ENCODE assay signal across 20 cellular contexts in genomic region chr11:92393218-92393617, GRCh38.
"Had no signal": no experiment of that assay in that cellular context is flagged by ENCODE, and none has a peak within 500 bp of the region (broad histone marks: within the 10 kb centered on the region; RNA-seq: fewer than 3 reads in every experiment).

No MANE protein-coding gene starts in this region.

- H3K36me3 ChIP-seq: esophagus muscularis mucosa, right lobe of liver had no signal

- H3K9me3 ChIP-seq: esophagus muscularis mucosa, psoas muscle, right lobe of liver had no signal

- H3K36me3 Mint-ChIP-seq: memory B cell; naive thymus-derived CD8-positive, alpha-beta T cell; WTC11 had no signal

- H3K9me3 Mint-ChIP-seq: activated CD8-positive, alpha-beta T cell treated with anti-CD3 and anti-CD28 coated beads for 36 hours; activated T-cell treated with anti-CD3 and anti-CD28 coated beads, Interleukin-2, amount 50 U/mL, for 4 hours; stimulated activated naive CD8-positive, alpha-beta T cell treated with anti-CD3 and anti-CD28 coated beads, Interleukin-15, Interleukin-2, amounts not matched to agents 100 ng/mL and 50 ng/mL, for 24 hours; type B pancreatic cell; WTC11 had no signal

- DNase-seq: activated CD4-positive, alpha-beta T cell treated with anti-CD3 and anti-CD28 coated beads for 4 hours; activated CD8-positive, alpha-beta T cell treated with anti-CD3 and anti-CD28 coated beads for 36 hours; activated gamma-delta T cell; activated T-cell treated with anti-CD3 and anti-CD28 coated beads, Interleukin-2, amount 50 U/mL, for 4 hours; central memory CD4-positive, alpha-beta T cell; effector CD4-positive, alpha-beta T cell; kidney glomerular epithelial cell; left ventricle myocardium superior; naive thymus-derived CD8-positive, alpha-beta T cell; psoas muscle; right lobe of liver; T-helper 2 cell had no signal

- H3K27me3 Mint-ChIP-seq: activated CD8-positive, alpha-beta T cell treated with anti-CD3 and anti-CD28 coated beads for 36 hours; memory B cell; type B pancreatic cell had no signal

- H3K27ac Mint-ChIP-seq: activated CD8-positive, alpha-beta T cell treated with anti-CD3 and anti-CD28 coated beads for 36 hours; activated naive CD4-positive, alpha-beta T cell treated with anti-CD3 and anti-CD28 coated beads, Interleukin-2, amount 50 U/mL, for 72 hours; memory B cell; naive thymus-derived CD8-positive, alpha-beta T cell; stimulated activated naive CD8-positive, alpha-beta T cell treated with anti-CD3 and anti-CD28 coated beads, Interleukin-15, Interleukin-2, amounts not matched to agents 100 ng/mL and 50 ng/mL, for 24 hours; type B pancreatic cell; WTC11 had no signal

- ATAC-seq: activated CD8-positive, alpha-beta T cell treated with anti-CD3 and anti-CD28 coated beads for 36 hours; activated naive CD4-positive, alpha-beta T cell treated with anti-CD3 and anti-CD28 coated beads, Interleukin-2, amount 50 U/mL, for 72 hours; activated T-cell treated with anti-CD3 and anti-CD28 coated beads, Interleukin-2, amount 50 U/mL, for 4 hours; left ventricle myocardium superior; naive thymus-derived CD8-positive, alpha-beta T cell; psoas muscle; right lobe of liver; WTC11 had no signal

- H3K27ac ChIP-seq: coronary artery, esophagus muscularis mucosa, psoas muscle, right lobe of liver had no signal

- H3K4me1 Mint-ChIP-seq: memory B cell; naive thymus-derived CD8-positive, alpha-beta T cell had no signal

- H3K27me3 ChIP-seq: esophagus muscularis mucosa, right lobe of liver had no signal

- H3K4me1 ChIP-seq: esophagus muscularis mucosa, psoas muscle had no signal

- H3K4me3 ChIP-seq: coronary artery, esophagus muscularis mucosa, psoas muscle, right lobe of liver, smooth muscle cell had no signal

- H3K4me3 Mint-ChIP-seq: activated CD8-positive, alpha-beta T cell treated with anti-CD3 and anti-CD28 coated beads for 36 hours; activated T-cell treated with anti-CD3 and anti-CD28 coated beads, Interleukin-2, amount 50 U/mL, for 4 hours; memory B cell; naive thymus-derived CD8-positive, alpha-beta T cell; stimulated activated naive CD8-positive, alpha-beta T cell treated with anti-CD3 and anti-CD28 coated beads, Interleukin-15, Interleukin-2, amounts not matched to agents 100 ng/mL and 50 ng/mL, for 24 hours; type B pancreatic cell; WTC11 had no signal
